ENCODE assay signal across 1 cellular context in the genomic region with DNA sequence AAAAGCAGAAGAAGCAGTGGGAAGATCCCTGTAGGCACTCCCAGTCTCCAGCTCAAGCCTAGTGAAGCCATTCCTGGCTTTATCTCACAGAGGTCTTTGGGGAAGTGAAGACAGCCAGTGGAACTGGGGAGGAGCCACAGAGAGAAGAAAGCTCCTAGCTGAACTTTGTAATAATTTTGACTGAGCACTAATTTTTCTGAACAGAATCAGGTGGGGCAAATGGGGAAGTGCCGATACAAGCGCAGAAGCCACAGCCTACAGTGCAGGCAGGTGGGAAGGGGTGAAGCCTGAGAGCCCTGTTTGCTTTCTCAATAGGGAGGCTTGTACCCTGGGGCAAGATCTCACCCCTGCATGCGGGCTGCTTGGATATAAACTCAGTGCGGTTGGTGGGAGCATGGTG.
TF ChIP-seq lines count a peak whose summit lies in the region.

No MANE protein-coding gene starts in this region.

TF ChIP-seq in K562, 482 proteins besides CTCF, POLR2A, EP300 and RAD21:
- TF ChIP-seq ZNF57 (CRISPR knock-in tag; IDR thresholded peaks at IDR 0.05): no peak
- TF ChIP-seq SPI1 (IDR thresholded peaks at IDR 0.05; ENCODE audit: borderline replicate concordance, low read depth, low read length): peak; percentile 82; the same call in 1 of the 2 replicates
